ENCODE assay signal across 9 cellular contexts in the genomic region with DNA sequence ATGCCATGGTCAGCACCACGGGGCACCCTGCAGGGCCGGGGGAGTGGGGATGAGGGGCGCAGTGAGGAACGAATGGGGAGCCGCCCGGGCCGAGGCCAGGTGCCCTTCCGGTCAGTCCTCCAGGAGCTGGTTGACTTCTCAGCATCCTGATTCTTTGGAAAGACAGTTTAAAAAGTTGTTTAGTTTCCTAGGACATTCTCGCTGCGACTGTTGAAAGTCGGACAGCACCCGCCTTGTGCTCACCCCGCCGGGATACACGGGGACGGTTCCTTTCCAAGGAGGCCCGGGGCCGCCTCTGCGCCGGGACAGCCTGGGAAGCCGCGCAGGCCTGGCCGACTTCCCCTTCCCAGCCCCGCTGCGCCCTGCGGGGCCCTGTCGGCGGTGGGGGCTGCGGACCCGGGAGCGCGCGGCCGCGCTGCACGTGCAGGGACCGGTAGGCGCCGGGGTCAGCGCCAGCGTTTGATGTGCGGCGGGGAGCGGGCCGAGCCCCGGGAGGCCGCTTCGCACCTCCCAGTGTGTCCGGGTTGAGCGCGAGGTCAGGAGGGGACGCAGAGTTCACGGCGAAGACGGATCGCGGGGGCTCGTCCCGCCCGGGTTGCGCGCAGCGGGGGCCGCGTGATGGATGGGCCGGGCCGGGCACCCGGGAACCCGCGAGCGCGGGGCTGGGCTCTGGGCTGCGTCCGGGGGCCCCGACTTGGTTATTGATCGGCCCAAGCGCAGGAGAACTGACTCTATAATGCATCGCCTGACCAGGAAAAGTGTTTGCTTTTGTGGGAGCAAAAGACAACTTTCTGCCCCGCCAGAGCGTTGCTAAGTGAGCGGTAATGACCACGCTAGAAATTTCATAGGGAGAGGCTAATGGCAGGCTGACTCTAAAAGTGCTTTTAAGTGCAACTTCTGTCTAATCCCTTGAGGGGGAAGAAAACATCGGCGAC. TPM values are rescaled to one million over a fixed set of nuclear protein-coding genes. Genes with fewer than 3 reads are reported as not detected.
A peak's percentile ranks its signal among the peaks of the same experiment; 100 is the strongest.
DNase-seq lines count a peak whose midpoint lies in the region; ATAC-seq and TF ChIP-seq lines count a peak whose summit lies in the region.
"Had no signal": no experiment of that assay in that cellular context is flagged by ENCODE, and none has a peak within 500 bp of the region (broad histone marks: within the 10 kb centered on the region; RNA-seq: fewer than 3 reads in every experiment).

No MANE protein-coding gene starts in this region.

- H3K4me3 Mint-ChIP-seq in activated T-cell treated with anti-CD3 and anti-CD28 coated beads, Interleukin-2, amount 50 U/mL, for 4 hours, result peak overlapping the region; percentile 62
- H3K4me3 Mint-ChIP-seq in endothelial cell (ENCODE audit: unreplicated experiment), result peak overlapping the region; percentile 77
- no peak overlapping the region for H3K4me3 Mint-ChIP-seq in activated CD8-positive, alpha-beta memory T cell treated with anti-CD3 and anti-CD28 coated beads, Interleukin-2, amount 10 ng/mL, durations not matched to agents 7 days and 5 days

- H3K9me3 Mint-ChIP-seq in activated T-cell treated with anti-CD3 and anti-CD28 coated beads, Interleukin-2, amount 50 U/mL, for 4 hours, result peaks cover 10% of the 10 kb centered on the region
- peaks cover 4% of the 10 kb centered on the region for H3K9me3 Mint-ChIP-seq in endothelial cell (ENCODE audit: unreplicated experiment)
- H3K9me3 Mint-ChIP-seq in activated CD8-positive, alpha-beta memory T cell treated with anti-CD3 and anti-CD28 coated beads, Interleukin-2, amount 10 ng/mL, durations not matched to agents 7 days and 5 days (ENCODE audit: low read depth), result peaks cover 6% of the 10 kb centered on the region

- peaks cover 9% of the 10 kb centered on the region for H3K4me1 Mint-ChIP-seq in activated T-cell treated with anti-CD3 and anti-CD28 coated beads, Interleukin-2, amount 50 U/mL, for 4 hours (ENCODE audit: low read depth)
- H3K4me1 Mint-ChIP-seq in endothelial cell (ENCODE audit: unreplicated experiment), result peaks cover 12% of the 10 kb centered on the region
- H3K4me1 Mint-ChIP-seq in activated CD8-positive, alpha-beta memory T cell treated with anti-CD3 and anti-CD28 coated beads, Interleukin-2, amount 10 ng/mL, durations not matched to agents 7 days and 5 days, result peaks cover 6% of the 10 kb centered on the region

- peak overlapping the region; percentile 31 for H3K4me3 ChIP-seq in mesodermal cell (ENCODE audit: extremely low read depth, insufficient read depth, low read length, poor library complexity, severe bottlenecking)
- peak overlapping the region; percentile 46 for H3K4me3 ChIP-seq in upper lobe of right lung

- H3K27ac Mint-ChIP-seq in endothelial cell (ENCODE audit: unreplicated experiment), result no peak overlapping the region
- H3K27ac Mint-ChIP-seq in activated CD8-positive, alpha-beta memory T cell treated with anti-CD3 and anti-CD28 coated beads, Interleukin-2, amount 10 ng/mL, durations not matched to agents 7 days and 5 days, result no peak overlapping the region

- ATAC-seq in activated T-cell treated with anti-CD3 and anti-CD28 coated beads, Interleukin-2, amount 50 U/mL, for 4 hours, result peak; percentile 59 to 60
- ATAC-seq in upper lobe of right lung, result peak; percentile 66
- ATAC-seq in activated CD8-positive, alpha-beta memory T cell treated with anti-CD3 and anti-CD28 coated beads, Interleukin-2, amount 10 ng/mL, durations not matched to agents 7 days and 5 days, result no peak
- no peak for ATAC-seq in HG03521 (IDR thresholded peaks at IDR 0.05; ENCODE audit: unreplicated experiment)
- ATAC-seq: PC-3 had no signal

- H3K27me3 ChIP-seq in upper lobe of right lung, result peaks cover 19% of the 10 kb centered on the region

- DNase-seq in activated T-cell treated with anti-CD3 and anti-CD28 coated beads, Interleukin-2, amount 50 U/mL, for 4 hours, result no peak
- no peak for DNase-seq in activated T-cell treated with anti-CD3 and anti-CD28 coated beads, Interleukin-2, amount 50 U/mL, for 1 hour
- DNase-seq in endothelial cell (ENCODE audit: low spot score), result peak; percentile 37
- no peak for DNase-seq in upper lobe of right lung
- no peak for DNase-seq in activated CD8-positive, alpha-beta memory T cell treated with anti-CD3 and anti-CD28 coated beads, Interleukin-2, amount 10 ng/mL, durations not matched to agents 7 days and 5 days
- DNase-seq in NCI-H1930 (lab: John Stamatoyannopoulos, UW), result no peak
- DNase-seq: PC-3 had no signal

- CTCF ChIA-PET in activated CD8-positive, alpha-beta memory T cell treated with anti-CD3 and anti-CD28 coated beads, Interleukin-2, amount 10 ng/mL, durations not matched to agents 7 days and 5 days (lab: Charles Lee), result no interaction called here

- intact Hi-C loops in upper lobe of right lung (cut with DNase I), result no loop called here

- H3K4me1 ChIP-seq in mesodermal cell (ENCODE audit: control insufficient read depth, insufficient read depth, low read length, poor library complexity, severe bottlenecking), result peaks cover 6% of the 10 kb centered on the region
- peaks cover 9% of the 10 kb centered on the region for H3K4me1 ChIP-seq in upper lobe of right lung

- H3K27ac ChIP-seq in mesodermal cell (ENCODE audit: low read depth, low read length, severe bottlenecking), result peak overlapping the region; percentile 46
- H3K27ac ChIP-seq in upper lobe of right lung, result no peak overlapping the region

- peaks cover 7% of the 10 kb centered on the region for H3K9me3 ChIP-seq in mesodermal cell (ENCODE audit: control insufficient read depth, low read length)
- H3K9me3 ChIP-seq in upper lobe of right lung, result no peaks in the 10 kb centered on the region

- H3K36me3 ChIP-seq in mesodermal cell (ENCODE audit: control insufficient read depth, insufficient read depth, low read length), result no peaks in the 10 kb centered on the region
- no peaks in the 10 kb centered on the region for H3K36me3 ChIP-seq in upper lobe of right lung

- TF ChIP-seq CTCF in endothelial cell (IDR thresholded peaks at IDR 0.05; ENCODE audit: unreplicated experiment) (no peak), upper lobe of right lung (IDR thresholded peaks at IDR 0.05) (no peak)

- 5 to 6% methylated on average over 65 to 74 of the region's 84 CpGs for WGBS in mesodermal cell (ENCODE audit: insufficient coverage in 2 of 2), 2 experiments

- H3K36me3 Mint-ChIP-seq in activated T-cell treated with anti-CD3 and anti-CD28 coated beads, Interleukin-2, amount 50 U/mL, for 4 hours (ENCODE audit: insufficient read depth), result no peaks in the 10 kb centered on the region
- H3K36me3 Mint-ChIP-seq in endothelial cell (ENCODE audit: low read depth, unreplicated experiment), result peaks cover 5% of the 10 kb centered on the region
- H3K36me3 Mint-ChIP-seq in activated CD8-positive, alpha-beta memory T cell treated with anti-CD3 and anti-CD28 coated beads, Interleukin-2, amount 10 ng/mL, durations not matched to agents 7 days and 5 days, result peaks cover 2% of the 10 kb centered on the region

- peaks cover 52% of the 10 kb centered on the region for H3K27me3 Mint-ChIP-seq in activated T-cell treated with anti-CD3 and anti-CD28 coated beads, Interleukin-2, amount 50 U/mL, for 4 hours (ENCODE audit: low read depth)
- peaks cover 7% of the 10 kb centered on the region for H3K27me3 Mint-ChIP-seq in endothelial cell (ENCODE audit: unreplicated experiment)
- H3K27me3 Mint-ChIP-seq in activated CD8-positive, alpha-beta memory T cell treated with anti-CD3 and anti-CD28 coated beads, Interleukin-2, amount 10 ng/mL, durations not matched to agents 7 days and 5 days, result peaks cover 53% of the 10 kb centered on the region

RNA-seq across cellular contexts. Expression of gene SMIM21, which starts 28.0 kb away (rescaled TPM):
- not detected for total RNA-seq in activated T-cell treated with anti-CD3 and anti-CD28 coated beads, Interleukin-2, amount 50 U/mL, for 4 hours
- not detected for total RNA-seq in endothelial cell (ENCODE audit: unreplicated experiment)
- not detected for polyA plus RNA-seq in mesodermal cell (2013, experiment 1 of 2)
- polyA plus RNA-seq in mesodermal cell (2013, experiment 2 of 2), result not detected
- total RNA-seq in upper lobe of right lung, result not detected
- total RNA-seq in activated CD8-positive, alpha-beta memory T cell treated with anti-CD3 and anti-CD28 coated beads, Interleukin-2, amount 10 ng/mL, durations not matched to agents 7 days and 5 days, result not detected
- total RNA-seq: PC-3 had no signal

Comparison
In these comparisons a context has a peak if more than half of its experiments do, and no peak if none do; other contexts are left out.
1. ATAC-seq: peak in activated T-cell treated with anti-CD3 and anti-CD28 coated beads, Interleukin-2, amount 50 U/mL, for 4 hours (2 of 2) and upper lobe of right lung (single experiment); none in activated CD8-positive, alpha-beta memory T cell treated with anti-CD3 and anti-CD28 coated beads, Interleukin-2, amount 10 ng/mL, durations not matched to agents 7 days and 5 days (single experiment) and HG03521 (single experiment).